ENCODE assay signal across 9 cellular contexts in genomic region chr3:183158552-183159006, GRCh38. TPM values are rescaled to one million over a fixed set of nuclear protein-coding genes. Genes with fewer than 3 reads are reported as not detected.
DNase-seq lines count a peak whose midpoint lies in the region; ATAC-seq, FAIRE-seq and TF ChIP-seq lines count a peak whose summit lies in the region.
"Had no signal": no experiment of that assay in that cellular context is flagged by ENCODE, and none has a peak within 500 bp of the region (broad histone marks: within the 10 kb centered on the region; RNA-seq: fewer than 3 reads in every experiment).

No MANE protein-coding gene starts in this region.

- H3K9ac ChIP-seq in IMR-90 (ENCODE audit: low read depth, low read length): no peak overlapping the region

- no peak overlapping the region for H4K5ac ChIP-seq in IMR-90 (ENCODE audit: low read depth, low read length)

- no peak overlapping the region for H2BK120ac ChIP-seq in IMR-90 (ENCODE audit: low read depth, low read length)

- intact Hi-C loops in IMR-90 (cut with micrococcal nuclease) (no loop called here), body of pancreas (cut with DNase I) (no loop called here)

- WGBS in IMR-90 (ENCODE audit: extremely low coverage in 2 of 2, insufficient read length in 1 of 2), 2 experiments: 55% methylated on average over 1 of the region's 3 CpGs; no CpG with 5 or more reads in 1 of the 2 experiments
- 87 to 100% methylated on average over 2 to 3 of the region's 3 CpGs for WGBS in body of pancreas, 2 donors

- dilution Hi-C loops in IMR-90 (cut with HindIII; ENCODE audit: low sequenced_read_pairs, unreplicated experiment): no loop called here

- TF ChIP-seq CTCF in GM13977 (IDR thresholded peaks at IDR 0.05; ENCODE audit: extremely low read depth, insufficient read depth, missing control alignments) (no peak), IMR-90 (conservative IDR thresholded peaks at IDR 0.05; ENCODE audit: low read depth, low read length) (no peak), bronchial epithelial cell (IDR thresholded peaks at IDR 0.05; ENCODE audit: insufficient read depth, low read length, severe bottlenecking) (no peak), body of pancreas (IDR thresholded peaks at IDR 0.05) (no peak)

- no peaks in the 10 kb centered on the region for H3K36me3 ChIP-seq in IMR-90 (ENCODE audit: control insufficient read depth, insufficient read depth, low read length)
- H3K36me3 ChIP-seq in bronchial epithelial cell (ENCODE audit: control insufficient read depth, insufficient read depth, low read length): no peaks in the 10 kb centered on the region
- no peaks in the 10 kb centered on the region for H3K36me3 ChIP-seq in body of pancreas (replicated peaks in 1 of 2; ENCODE audit: insufficient read depth in 1 of 2, low read depth in 2 of 2)

- H3K9me1 ChIP-seq in IMR-90 (ENCODE audit: insufficient read depth, low read length): no peaks in the 10 kb centered on the region

- H4K20me1 ChIP-seq in IMR-90 (ENCODE audit: insufficient read depth, low read length): no peaks in the 10 kb centered on the region

- H4K91ac ChIP-seq in IMR-90 (ENCODE audit: insufficient read depth, low read depth, low read length): no peak overlapping the region

- no peak overlapping the region for H2AK5ac ChIP-seq in IMR-90 (ENCODE audit: low read depth, low read length)

- POLR2A ChIA-PET in IMR-90 (lab: Charles Lee; ENCODE audit: unreplicated experiment): no interaction called here

- BruUV-seq in IMR-90 (replicated peaks; lab: Mats Ljungman, UMichigan): no TSS peak

- H3K14ac ChIP-seq in IMR-90 (replicated peaks; ENCODE audit: low read depth, low read length): no peak overlapping the region

- no peak for TF ChIP-seq RAD21 in IMR-90 (IDR thresholded peaks at IDR 0.05; ENCODE audit: low read length)

- no peak overlapping the region for H3K4me3 ChIP-seq in IMR-90 (ENCODE audit: insufficient read depth, low read depth, low read length)
- H3K4me3 ChIP-seq in bronchial epithelial cell (ENCODE audit: low read depth, low read length): no peak overlapping the region
- H3K4me3 ChIP-seq in body of pancreas: no peak overlapping the region

- H2AFZ ChIP-seq in IMR-90 (replicated peaks; ENCODE audit: low read length, poor library complexity): no peak overlapping the region

- no peak overlapping the region for H4K8ac ChIP-seq in IMR-90 (ENCODE audit: low read depth in 2 of 2, low read length in 2 of 2)

- peak; percentile 67 for ATAC-seq in GM21576 (IDR thresholded peaks at IDR 0.05; ENCODE audit: unreplicated experiment)
- ATAC-seq in IMR-90 (ENCODE audit: low read depth): no peak
- peak; percentile 75 for ATAC-seq in stimulated activated naive CD8-positive, alpha-beta T cell treated with anti-CD3 and anti-CD28 coated beads, Interleukin-15, Interleukin-2, amounts not matched to agents 100 U/mL and 50 U/mL, for 24 hours
- no peak for ATAC-seq in body of pancreas

- CTCF ChIA-PET in IMR-90 (lab: Yijun Ruan, JAX): no interaction called here

- no peak overlapping the region for H2BK15ac ChIP-seq in IMR-90 (ENCODE audit: low read depth, low read length)

- H3K4me1 ChIP-seq in IMR-90 (ENCODE audit: control insufficient read depth, insufficient read depth, low read length) (no peaks in the 10 kb centered on the region), body of pancreas (peaks cover 8% of the 10 kb centered on the region)

- no peak overlapping the region for H3K23ac ChIP-seq in IMR-90 (ENCODE audit: low read depth, low read length)

- FAIRE-seq in bronchial epithelial cell (lab: Jason Lieb, UNC): no peak

- no peak overlapping the region for H2BK20ac ChIP-seq in IMR-90 (ENCODE audit: low read depth, low read length)

- TF ChIP-seq POLR2A in IMR-90 (IDR thresholded peaks at IDR 0.05; ENCODE audit: low read depth, low read length) (no peak), body of pancreas (IDR thresholded peaks at IDR 0.05) (no peak)

- no peak overlapping the region for H3K56ac ChIP-seq in IMR-90 (ENCODE audit: extremely low read depth, insufficient read depth, low read length)

- H2AK9ac ChIP-seq in IMR-90 (replicated peaks; ENCODE audit: low read depth, low read length, poor library complexity): no peak overlapping the region

- H3K27me3 ChIP-seq in IMR-90 (ENCODE audit: control insufficient read depth, insufficient read depth, low read length) (peaks cover 36% of the 10 kb centered on the region), bronchial epithelial cell (ENCODE audit: control insufficient read depth, insufficient read depth, low read length) (no peaks in the 10 kb centered on the region), body of pancreas (no peaks in the 10 kb centered on the region)

- no peak overlapping the region for H3K4me2 ChIP-seq in IMR-90 (ENCODE audit: low read depth, low read length)

- no peak overlapping the region for H2BK5ac ChIP-seq in IMR-90 (ENCODE audit: low read depth, low read length, poor library complexity, severe bottlenecking)

- in situ Hi-C loops in GM13977 (cut with MboI; ENCODE audit: low pct_unique_long_range_greater_than_20kb, low sequenced_read_pairs, unreplicated experiment) (no loop called here), IMR-90 (cut with MboI; ENCODE audit: low sequenced_read_pairs) (no loop called here)

- no peaks in the 10 kb centered on the region for H3K79me1 ChIP-seq in IMR-90 (ENCODE audit: low read depth in 1 of 2, low read length in 2 of 2)

- DNase-seq in GM13977 (ENCODE audit: low spot score): peak; percentile 90
- peak; percentile 68 for DNase-seq in IMR-90
- DNase-seq in bronchial epithelial cell (ENCODE audit: low read depth): peak; percentile 76
- peak; percentile 57 for DNase-seq in stimulated activated naive CD8-positive, alpha-beta T cell treated with anti-CD3 and anti-CD28 coated beads, Interleukin-15, Interleukin-2, amounts not matched to agents 100 U/mL and 50 U/mL, for 24 hours
- DNase-seq in body of pancreas: no peak
- DNase-seq in HUDEP-2 (lab: John Stamatoyannopoulos, UW; ENCODE audit: unreplicated experiment in 76 of 76): no peak
- no peak for DNase-seq in caudate nucleus (lab: John Stamatoyannopoulos, UW)

- no peak overlapping the region for H3K4ac ChIP-seq in IMR-90 (ENCODE audit: low read depth, low read length)

- no peak overlapping the region for H3K18ac ChIP-seq in IMR-90 (ENCODE audit: low read depth, low read length)

- H3K9me3 ChIP-seq in IMR-90 (ENCODE audit: control insufficient read depth, insufficient read depth, low read length) (no peaks in the 10 kb centered on the region), body of pancreas (no peaks in the 10 kb centered on the region)

- no peak overlapping the region for H3K27ac ChIP-seq in IMR-90 (ENCODE audit: insufficient read depth, low read length)
- H3K27ac ChIP-seq in body of pancreas: no peak overlapping the region
- no peak overlapping the region for H3K27ac ChIP-seq in caudate nucleus (ENCODE audit: low read depth, low read length)
- H3K27ac ChIP-seq: epithelial cell of prostate had no signal

TF ChIP-seq in IMR-90, 13 proteins besides CTCF, POLR2A, EP300 and RAD21:
- TF ChIP-seq RFX5 (IDR thresholded peaks at IDR 0.05; ENCODE audit: low read depth, low read length) (no peak), FOS (IDR thresholded peaks at IDR 0.05; ENCODE audit: low read depth, low read length) (0 out of 2 replicates have a peak, but pooled peaks have one; percentile 12), BHLHE40 (IDR thresholded peaks at IDR 0.05; ENCODE audit: low read depth, low read length) (no peak), MXI1 (IDR thresholded peaks at IDR 0.05; ENCODE audit: borderline replicate concordance, low read depth, low read length) (no peak)

RNA-seq across cellular contexts. Expression of gene LAMP3, which starts 4.0 kb away (rescaled TPM):
- total RNA-seq in IMR-90 (2012; rRNA removed) (under 0.01 TPM in 1 of 2 replicates, not detected in the other), bronchial epithelial cell (8.4 and 18.8 TPM in 2 replicates), body of pancreas (1 to 10 TPM; 1.3 to 2.6 TPM)
- polyA plus RNA-seq in IMR-90 (2012; rRNA removed): 0.02 and 0.03 TPM in 2 replicates
- 0.01 TPM in 2 replicates for polyA plus RNA-seq in IMR-90 (2012; cell fraction: cytosol; rRNA removed)
- 0.09 TPM in 1 of 2 replicates, not detected in the other for polyA plus RNA-seq in IMR-90 (2012; cell fraction: nucleus; rRNA removed; ENCODE audit: low replicate concordance)

RNA-seq across cellular contexts. Expression of gene MCCC1, which starts 59.3 kb away (rescaled TPM):
- total RNA-seq in IMR-90 (2012; rRNA removed) (17.9 and 18.3 TPM in 2 replicates), bronchial epithelial cell (17.9 and 20.2 TPM in 2 replicates), body of pancreas (10 to 100 TPM; 50.8 to 63.9 TPM)
- polyA plus RNA-seq in IMR-90 (2012; rRNA removed): 11.3 and 14.2 TPM in 2 replicates
- 6.7 and 9.1 TPM in 2 replicates for polyA plus RNA-seq in IMR-90 (2012; cell fraction: cytosol; rRNA removed)
- polyA plus RNA-seq in IMR-90 (2012; cell fraction: nucleus; rRNA removed; ENCODE audit: low replicate concordance): 5.4 and 24.3 TPM in 2 replicates

Comparison
In these comparisons a context has a peak if more than half of its experiments do, and no peak if none do; other contexts are left out.
1. DNase-seq: peak in GM13977 (single experiment), IMR-90 (single experiment), bronchial epithelial cell (single experiment) and stimulated activated naive CD8-positive, alpha-beta T cell treated with anti-CD3 and anti-CD28 coated beads, Interleukin-15, Interleukin-2, amounts not matched to agents 100 U/mL and 50 U/mL, for 24 hours (single experiment); none in body of pancreas (0 of 4), HUDEP-2 (0 of 76) and caudate nucleus (0 of 61).
2. ATAC-seq: peak in GM21576 (single experiment) and stimulated activated naive CD8-positive, alpha-beta T cell treated with anti-CD3 and anti-CD28 coated beads, Interleukin-15, Interleukin-2, amounts not matched to agents 100 U/mL and 50 U/mL, for 24 hours (single experiment); none in IMR-90 (single experiment) and body of pancreas (single experiment).